In genomic region chr6:139250296-139251274, GRCh38 we compare ENCODE assay signal across 8 cellular contexts. TPM values are rescaled to one million over a fixed set of nuclear protein-coding genes. Genes with fewer than 3 reads are reported as not detected.
DNase-seq lines count a peak whose midpoint lies in the region; ATAC-seq and TF ChIP-seq lines count a peak whose summit lies in the region.

No MANE protein-coding gene starts in this region.

- H3K4me3 ChIP-seq in OCI-LY7 (ENCODE audit: low read depth, low read length, poor library complexity, severe bottlenecking), result no peak overlapping the region
- H3K4me3 ChIP-seq in trophoblast cell (ENCODE audit: low read depth, low read length), result no peak overlapping the region

- no peak overlapping the region for H2BK5ac ChIP-seq in trophoblast cell (ENCODE audit: low read depth, low read length, poor library complexity)

- no peaks in the 10 kb centered on the region for H3K79me1 ChIP-seq in trophoblast cell (ENCODE audit: low read length)

- POLR2A ChIA-PET in OCI-LY7 (lab: Charles Lee), result interaction anchor here (0.6 to 1.4 kb wide), 8 partner anchors 9 to 110 kb away, joined by 3 to 5 read pairs (median 4); no protein-coding TSS in a partner anchor

- no peak overlapping the region for H3K4ac ChIP-seq in trophoblast cell (ENCODE audit: low read depth, low read length)

- H3K27me3 ChIP-seq in foreskin keratinocyte (no peaks in the 10 kb centered on the region), trophoblast cell (ENCODE audit: insufficient read depth, low read length) (no peaks in the 10 kb centered on the region)

- no peak overlapping the region for H4K91ac ChIP-seq in trophoblast cell (ENCODE audit: low read depth, low read length)

- H3K9me3 ChIP-seq in OCI-LY7 (ENCODE audit: low read length), result no peaks in the 10 kb centered on the region
- H3K9me3 ChIP-seq in trophoblast cell (ENCODE audit: insufficient read depth, low read depth, low read length), result peaks cover 2% of the 10 kb centered on the region

- H3K9ac ChIP-seq in trophoblast cell (ENCODE audit: low read length), result no peak overlapping the region

- H2AFZ ChIP-seq in OCI-LY7 (ENCODE audit: low read length) (peak overlapping the region; percentile 15; the same call in 1 of the 2 replicates), trophoblast cell (ENCODE audit: insufficient read depth, low read length, poor library complexity) (no peak overlapping the region)

- TF ChIP-seq CTCF in OCI-LY7 (conservative IDR thresholded peaks at IDR 0.05; ENCODE audit: low read length) (peak; percentile 83), foreskin keratinocyte (conservative IDR thresholded peaks at IDR 0.05) (peak; percentile 66)

- H4K12ac ChIP-seq in trophoblast cell (ENCODE audit: low read depth, low read length), result no peak overlapping the region

- no peak overlapping the region for H3K23ac ChIP-seq in trophoblast cell (ENCODE audit: low read length)

- ATAC-seq in GM19372 (IDR thresholded peaks at IDR 0.05; ENCODE audit: low read depth, unreplicated experiment) (peak; percentile 95), HG03354 (IDR thresholded peaks at IDR 0.05; ENCODE audit: poor library complexity, severe bottlenecking, unreplicated experiment) (peak; percentile 99), foreskin keratinocyte (peak; percentile 87)

- WGBS in trophoblast cell (ENCODE audit: extremely low coverage, insufficient coverage, insufficient read length), result no CpG with 5 or more reads among the region's 3 CpGs

- intact Hi-C loops in OCI-LY7 (cut with micrococcal nuclease; ENCODE audit: unreplicated experiment), result no loop called here

- no peak overlapping the region for H3K18ac ChIP-seq in trophoblast cell (ENCODE audit: low read length)

- H3K79me2 ChIP-seq in OCI-LY7 (ENCODE audit: insufficient read depth, low read depth, low read length) (no peaks in the 10 kb centered on the region), trophoblast cell (ENCODE audit: control insufficient read depth, insufficient read depth, low read length, poor library complexity) (no peaks in the 10 kb centered on the region)

- H3K4me2 ChIP-seq in OCI-LY7 (ENCODE audit: low read length) (no peak overlapping the region), trophoblast cell (ENCODE audit: low read length) (no peak overlapping the region)

- no peak overlapping the region for H3K14ac ChIP-seq in trophoblast cell (ENCODE audit: low read length)

- no TSS peak for BruUV-seq in OCI-LY7 (replicated peaks; lab: Mats Ljungman, UMichigan)

- H4K20me1 ChIP-seq in OCI-LY7 (ENCODE audit: insufficient read depth, low read length), result no peaks in the 10 kb centered on the region

- CTCF ChIA-PET in OCI-LY7 (lab: Charles Lee; ENCODE audit: unreplicated experiment), result interaction anchor here (0.8 to 1.1 kb wide), 2 partner anchors 9 to 19 kb away, joined by 3 to 5 read pairs; no protein-coding TSS in a partner anchor

- DNase-seq in COLO829 (ENCODE audit: low spot score) (peak; percentile 13), OCI-LY7 (ENCODE audit: low spot score) (peak; percentile 84), foreskin keratinocyte (peak; percentile 28 to 54), trophoblast cell (peak; percentile 53 to 73), NCI-H128 (lab: John Stamatoyannopoulos, UW; ENCODE audit: unreplicated experiment) (no peak)
- DNase-seq in activated T-cell treated with anti-CD3 and anti-CD28 coated beads, Interleukin-2, amount 50 U/mL, for 48 hours, result peak; percentile 65 to 74

- H3K36me3 ChIP-seq in OCI-LY7 (ENCODE audit: insufficient read depth, low read length) (peaks cover 7% of the 10 kb centered on the region), trophoblast cell (ENCODE audit: control insufficient read depth in 1 of 2, insufficient read depth in 2 of 2, low read length in 2 of 2) (no peaks in the 10 kb centered on the region)

- H3K4me1 ChIP-seq in OCI-LY7 (ENCODE audit: insufficient read depth, low read length, poor library complexity, severe bottlenecking) (peaks cover 12% of the 10 kb centered on the region), foreskin keratinocyte (no peaks in the 10 kb centered on the region), trophoblast cell (ENCODE audit: control insufficient read depth in 1 of 2, insufficient read depth in 2 of 2, low read length in 2 of 2) (no peaks in the 10 kb centered on the region)

- H4K8ac ChIP-seq in trophoblast cell (ENCODE audit: low read depth, low read length), result no peak overlapping the region

- no peak overlapping the region for H2AK5ac ChIP-seq in trophoblast cell (ENCODE audit: low read length)

- H2BK120ac ChIP-seq in trophoblast cell (ENCODE audit: insufficient read depth, low read length, poor library complexity), result no peak overlapping the region

- no peak overlapping the region for H3K27ac ChIP-seq in OCI-LY7 (ENCODE audit: low read depth, low read length, poor library complexity, severe bottlenecking)
- H3K27ac ChIP-seq in foreskin keratinocyte, result no peak overlapping the region
- H3K27ac ChIP-seq in trophoblast cell (ENCODE audit: low read depth, low read length), result no peak overlapping the region

- H2BK12ac ChIP-seq in trophoblast cell (ENCODE audit: low read length), result no peak overlapping the region

- no peaks in the 10 kb centered on the region for H3K9me2 ChIP-seq in OCI-LY7 (ENCODE audit: insufficient read depth, low read length)

RNA-seq across cellular contexts. Expression of gene TXLNB, which starts 41.2 kb away (rescaled TPM):
- 7.3 and 7.9 TPM in 2 replicates for total RNA-seq in OCI-LY7 (2014; rRNA removed; shearing (Covaris generic))
- 12.4 and 13.0 TPM in 2 replicates for total RNA-seq in OCI-LY7 (2022)
- not detected in 2 replicates for total RNA-seq in foreskin keratinocyte
- polyA plus RNA-seq in foreskin keratinocyte, result not detected in 2 replicates
- 0.03 TPM in 2 replicates for polyA plus RNA-seq in trophoblast cell (2013)
